Comparison of ENCODE assay signal across 2 cellular contexts in the genomic region with DNA sequence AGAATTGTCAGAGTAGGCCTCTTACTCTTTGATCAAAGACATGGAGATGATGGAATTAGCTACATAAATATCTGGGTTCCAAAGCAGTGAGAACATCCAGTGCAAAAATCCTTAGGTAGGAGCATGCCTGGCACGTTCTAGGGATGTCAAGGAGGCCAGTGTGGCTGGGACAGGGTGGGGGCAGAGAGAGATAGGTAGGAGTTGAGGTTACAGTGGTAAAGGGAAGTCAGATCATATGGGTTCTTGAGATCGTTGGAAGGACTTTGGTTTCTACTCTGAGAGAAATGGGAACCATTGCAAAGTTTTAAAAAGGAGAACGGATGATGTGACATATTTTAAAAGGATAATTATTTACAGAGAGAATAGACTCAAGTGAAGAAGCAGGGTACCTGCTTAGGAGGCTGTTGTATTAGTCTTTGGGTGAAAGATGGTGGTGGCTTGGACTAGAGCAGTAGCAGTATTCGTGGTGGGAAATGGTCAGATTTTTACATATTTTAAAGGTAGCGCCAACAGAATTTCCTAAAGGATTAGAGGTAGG.
TF ChIP-seq lines count a peak whose summit lies in the region.

No MANE protein-coding gene starts in this region.

TF ChIP-seq in SK-N-SH, 30 proteins besides CTCF, POLR2A, EP300 and RAD21 (continued from another document):
- TF ChIP-seq, protein P1, sequence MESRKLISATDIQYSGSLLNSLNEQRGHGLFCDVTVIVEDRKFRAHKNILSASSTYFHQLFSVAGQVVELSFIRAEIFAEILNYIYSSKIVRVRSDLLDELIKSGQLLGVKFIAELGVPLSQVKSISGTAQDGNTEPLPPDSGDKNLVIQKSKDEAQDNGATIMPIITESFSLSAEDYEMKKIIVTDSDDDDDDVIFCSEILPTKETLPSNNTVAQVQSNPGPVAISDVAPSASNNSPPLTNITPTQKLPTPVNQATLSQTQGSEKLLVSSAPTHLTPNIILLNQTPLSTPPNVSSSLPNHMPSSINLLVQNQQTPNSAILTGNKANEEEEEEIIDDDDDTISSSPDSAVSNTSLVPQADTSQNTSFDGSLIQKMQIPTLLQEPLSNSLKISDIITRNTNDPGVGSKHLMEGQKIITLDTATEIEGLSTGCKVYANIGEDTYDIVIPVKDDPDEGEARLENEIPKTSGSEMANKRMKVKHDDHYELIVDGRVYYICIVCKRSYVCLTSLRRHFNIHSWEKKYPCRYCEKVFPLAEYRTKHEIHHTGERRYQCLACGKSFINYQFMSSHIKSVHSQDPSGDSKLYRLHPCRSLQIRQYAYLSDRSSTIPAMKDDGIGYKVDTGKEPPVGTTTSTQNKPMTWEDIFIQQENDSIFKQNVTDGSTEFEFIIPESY (IDR thresholded peaks at IDR 0.05; ENCODE audit: borderline replicate concordance, low read depth), result no peak
- TF ChIP-seq RXRA (IDR thresholded peaks at IDR 0.05; ENCODE audit: borderline replicate concordance, low read depth), result no peak
- TF ChIP-seq RFX5 (IDR thresholded peaks at IDR 0.05; ENCODE audit: low read length), result no peak
- TF ChIP-seq NFIC (IDR thresholded peaks at IDR 0.05; ENCODE audit: borderline replicate concordance), result no peak
- TF ChIP-seq CHD2 (IDR thresholded peaks at IDR 0.05; ENCODE audit: low read length, partially characterized antibody), result no peak
- TF ChIP-seq TAF1 (IDR thresholded peaks at IDR 0.05; ENCODE audit: borderline replicate concordance, low read depth, low read length), result no peak
- TF ChIP-seq, protein P2, sequence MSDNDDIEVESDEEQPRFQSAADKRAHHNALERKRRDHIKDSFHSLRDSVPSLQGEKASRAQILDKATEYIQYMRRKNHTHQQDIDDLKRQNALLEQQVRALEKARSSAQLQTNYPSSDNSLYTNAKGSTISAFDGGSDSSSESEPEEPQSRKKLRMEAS (IDR thresholded peaks at IDR 0.05; ENCODE audit: low read depth), result no peak
- no peak for TF ChIP-seq FOXM1 (IDR thresholded peaks at IDR 0.05; ENCODE audit: low read depth)

TF ChIP-seq in SK-N-SH treated with all-trans-retinoic acid at 6 μM for 48 hours, 23 proteins besides CTCF, POLR2A, EP300 and RAD21 (continued from another document):
- TF ChIP-seq, protein P3, sequence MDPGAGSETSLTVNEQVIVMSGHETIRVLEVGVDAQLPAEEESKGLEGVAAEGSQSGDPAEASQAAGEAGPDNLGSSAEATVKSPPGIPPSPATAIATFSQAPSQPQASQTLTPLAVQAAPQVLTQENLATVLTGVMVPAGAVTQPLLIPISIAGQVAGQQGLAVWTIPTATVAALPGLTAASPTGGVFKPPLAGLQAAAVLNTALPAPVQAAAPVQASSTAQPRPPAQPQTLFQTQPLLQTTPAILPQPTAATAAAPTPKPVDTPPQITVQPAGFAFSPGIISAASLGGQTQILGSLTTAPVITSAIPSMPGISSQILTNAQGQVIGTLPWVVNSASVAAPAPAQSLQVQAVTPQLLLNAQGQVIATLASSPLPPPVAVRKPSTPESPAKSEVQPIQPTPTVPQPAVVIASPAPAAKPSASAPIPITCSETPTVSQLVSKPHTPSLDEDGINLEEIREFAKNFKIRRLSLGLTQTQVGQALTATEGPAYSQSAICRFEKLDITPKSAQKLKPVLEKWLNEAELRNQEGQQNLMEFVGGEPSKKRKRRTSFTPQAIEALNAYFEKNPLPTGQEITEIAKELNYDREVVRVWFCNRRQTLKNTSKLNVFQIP (CRISPR knock-in tag; IDR thresholded peaks at IDR 0.05; ENCODE audit: borderline replicate concordance, low read depth), result no peak
- no peak for TF ChIP-seq CSDC2 (CRISPR knock-in tag; IDR thresholded peaks at IDR 0.05)
